15 cellular contexts compared by ENCODE assay signal in genomic region chr3:18061737-18062136, GRCh38.
"Had no signal": no experiment of that assay in that cellular context is flagged by ENCODE, and none has a peak within 500 bp of the region (broad histone marks: within the 10 kb centered on the region; RNA-seq: fewer than 3 reads in every experiment).

No MANE protein-coding gene starts in this region.

- DNase-seq: activated CD4-positive, alpha-beta T cell treated with anti-CD3 and anti-CD28 coated beads for 1 hour; activated CD4-positive, alpha-beta T cell treated with anti-CD3 and anti-CD28 coated beads, Interleukin-2, amount 50 U/mL, for 4 hours; activated CD8-positive, alpha-beta memory T cell treated with anti-CD3 and anti-CD28 coated beads, Interleukin-2, amount 10 ng/mL, durations not matched to agents 7 days and 5 days; activated effector memory CD4-positive, alpha-beta T cell treated with Interleukin-2 at 50 U/mL for 16 hours; activated T-cell treated with anti-CD3 and anti-CD28 coated beads, Interleukin-2, amount 50 U/mL, for 24 hours; amniotic stem cell; central memory CD4-positive, alpha-beta T cell; colonic mucosa; hippocampal formation; kidney; mucosa of descending colon; naive thymus-derived CD4-positive, alpha-beta T cell; T-helper 9 cell; thyroid gland had no signal

- FAIRE-seq: urothelium cell line had no signal
